Comparison of ENCODE assay signal across 2 cellular contexts in genomic region chr17:41695954-41696720, GRCh38.
A peak's percentile ranks its signal among the peaks of the same experiment; 100 is the strongest.
TF ChIP-seq lines count a peak whose summit lies in the region.

No MANE protein-coding gene starts in this region.

TF ChIP-seq in WTC11, 78 proteins besides CTCF, POLR2A, EP300 and RAD21:
- TF ChIP-seq MYBL2 (CRISPR knock-in tag; IDR thresholded peaks at IDR 0.05) (no peak), FOXP1 (CRISPR knock-in tag; IDR thresholded peaks at IDR 0.05; ENCODE audit: borderline replicate concordance) (no peak), ZBTB43 (CRISPR knock-in tag; IDR thresholded peaks at IDR 0.05) (no peak), GTF2I (CRISPR knock-in tag; conservative IDR thresholded peaks at IDR 0.05) (no peak), ATF3 (CRISPR knock-in tag; conservative IDR thresholded peaks at IDR 0.05) (no peak), NR3C1 (CRISPR knock-in tag; conservative IDR thresholded peaks at IDR 0.05; ENCODE audit: low read depth) (no peak), SP1 (CRISPR knock-in tag; conservative IDR thresholded peaks at IDR 0.05) (no peak), MLX (CRISPR knock-in tag; IDR thresholded peaks at IDR 0.05) (no peak), ZNF281 (CRISPR knock-in tag; IDR thresholded peaks at IDR 0.05) (no peak), NFATC4 (CRISPR knock-in tag; IDR thresholded peaks at IDR 0.05) (no peak), ZBTB21 (CRISPR knock-in tag; IDR thresholded peaks at IDR 0.05; ENCODE audit: borderline replicate concordance) (no peak), PRRX2 (CRISPR knock-in tag; IDR thresholded peaks at IDR 0.05) (no peak)

TF ChIP-seq in HepG2, 621 proteins besides CTCF, POLR2A, EP300 and RAD21:
- TF ChIP-seq ELF1 (CRISPR knock-in tag; IDR thresholded peaks at IDR 0.05) = peak; percentile 57; the same call in 1 of the 2 replicates
- peak; percentile 26 for TF ChIP-seq STAG1 (CRISPR knock-in tag; IDR thresholded peaks at IDR 0.05)
- 0 out of 2 replicates have a peak, but pooled peaks have one; percentile 15 for TF ChIP-seq ARID3A (IDR thresholded peaks at IDR 0.05; ENCODE audit: low read depth, low read length)
- no peak for TF ChIP-seq CEBPZ (IDR thresholded peaks at IDR 0.05; ENCODE audit: low read length)
- no peak for TF ChIP-seq TRIM22 (IDR thresholded peaks at IDR 0.05)
- peak; percentile 87 for TF ChIP-seq ZNF24 (IDR thresholded peaks at IDR 0.05)
- TF ChIP-seq REL (CRISPR knock-in tag; conservative IDR thresholded peaks at IDR 0.05) = peak; percentile 44; the same call in 1 of the 2 replicates
- TF ChIP-seq ZNF281 (CRISPR knock-in tag; IDR thresholded peaks at IDR 0.05; ENCODE audit: borderline replicate concordance) = no peak
- no peak for TF ChIP-seq ETV5 (CRISPR knock-in tag; IDR thresholded peaks at IDR 0.05; ENCODE audit: borderline replicate concordance)
- TF ChIP-seq ZNF205 (CRISPR knock-in tag; IDR thresholded peaks at IDR 0.05) = no peak
- TF ChIP-seq PAF1 (CRISPR knock-in tag; IDR thresholded peaks at IDR 0.05) = 0 out of 2 replicates have a peak, but pooled peaks have one; percentile 19
- TF ChIP-seq CCDC6 (CRISPR knock-in tag; IDR thresholded peaks at IDR 0.05) = no peak
- TF ChIP-seq XRCC5 (optimal IDR thresholded peaks at IDR 0.05; ENCODE audit: low read length) = peak; percentile 33
- TF ChIP-seq ARNT (IDR thresholded peaks at IDR 0.05) = no peak
- TF ChIP-seq SMC3 (IDR thresholded peaks at IDR 0.05; ENCODE audit: low read length) = peak; percentile 44
- TF ChIP-seq ZNF446 (CRISPR knock-in tag; IDR thresholded peaks at IDR 0.05) = no peak
